Comparison of ENCODE assay signal across 11 cellular contexts in genomic region chr7:118243695-118244094, GRCh38. TPM values are rescaled to one million over a fixed set of nuclear protein-coding genes. Genes with fewer than 3 reads are reported as not detected.
"Had no signal": no experiment of that assay in that cellular context is flagged by ENCODE, and none has a peak within 500 bp of the region (broad histone marks: within the 10 kb centered on the region; RNA-seq: fewer than 3 reads in every experiment).

No MANE protein-coding gene starts in this region.

- H3K36me3 ChIP-seq: HAP-1 had no signal

- FAIRE-seq: HepG2 had no signal

- H3K4me1 ChIP-seq: HAP-1 had no signal

- H3K27me3 Mint-ChIP-seq: IgD-negative memory B cell had no signal

- H3K4me3 ChIP-seq: GM23248, HAP-1 had no signal

- H3K9me3 ChIP-seq: HAP-1 had no signal

- H3K9me3 Mint-ChIP-seq: HFFc6, IgD-negative memory B cell had no signal

- H3K27ac ChIP-seq: GM23248, HL-60, KMS-11 had no signal

- H3K36me3 Mint-ChIP-seq: IgD-negative memory B cell had no signal

- DNase-seq: GM23248, GOT3, H7, HFFc6, KBM-7 had no signal

- H3K4me1 Mint-ChIP-seq: IgD-negative memory B cell had no signal

- H3K4me3 Mint-ChIP-seq: HFFc6, IgD-negative memory B cell had no signal

- H3K27ac Mint-ChIP-seq: HFFc6, IgD-negative memory B cell had no signal

- ATAC-seq: HCT116, HepG2 had no signal

RNA-seq across cellular contexts. Expression of gene ANKRD7, which starts 19.2 kb away (rescaled TPM):
- total RNA-seq: GM23248, H7, HepG2 had no signal
- polyA plus RNA-seq: HepG2, IgD-negative memory B cell had no signal
